1 cellular context compared by ENCODE assay signal in the genomic region with DNA sequence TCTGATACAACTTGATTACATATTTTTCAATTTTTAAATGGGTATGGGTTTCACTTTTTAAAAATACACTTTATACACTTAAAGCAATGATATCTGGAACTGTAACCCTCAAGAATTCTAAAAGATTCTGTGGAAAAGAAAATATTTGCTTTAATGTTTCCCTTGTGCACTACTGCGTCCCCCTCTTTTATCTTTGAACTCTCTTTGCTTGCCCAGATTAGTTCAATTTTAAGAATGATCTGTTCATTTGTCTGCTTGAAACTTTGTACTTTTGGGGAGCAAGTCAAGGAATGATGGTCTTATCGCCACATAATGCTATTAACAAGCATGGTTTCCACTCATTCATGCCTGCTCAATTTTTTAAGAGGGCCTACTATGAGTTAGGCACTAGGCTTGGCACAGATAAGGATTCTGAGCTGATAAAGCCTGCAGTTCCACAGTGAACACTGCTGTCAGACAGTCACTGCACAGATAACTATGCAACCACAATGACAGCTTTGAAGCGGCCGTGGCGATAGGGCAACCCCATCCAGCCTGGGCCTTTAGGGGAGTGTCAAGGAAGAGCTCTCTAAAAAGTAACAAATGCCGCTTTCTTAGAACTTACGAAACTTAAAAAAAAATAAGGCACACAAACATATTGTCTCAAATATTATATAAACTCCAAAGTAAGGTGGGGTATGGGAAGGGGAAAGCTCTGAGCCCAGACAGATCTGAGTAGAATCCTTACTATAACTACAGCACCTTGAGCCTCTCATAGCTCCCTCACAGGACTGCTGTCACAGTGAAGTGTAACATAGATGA.
TF ChIP-seq lines count a peak whose summit lies in the region.

No MANE protein-coding gene starts in this region.

TF ChIP-seq in K562, 482 proteins besides CTCF, POLR2A, EP300 and RAD21 (continued from another document and continues in another):
- TF ChIP-seq, protein P1, sequence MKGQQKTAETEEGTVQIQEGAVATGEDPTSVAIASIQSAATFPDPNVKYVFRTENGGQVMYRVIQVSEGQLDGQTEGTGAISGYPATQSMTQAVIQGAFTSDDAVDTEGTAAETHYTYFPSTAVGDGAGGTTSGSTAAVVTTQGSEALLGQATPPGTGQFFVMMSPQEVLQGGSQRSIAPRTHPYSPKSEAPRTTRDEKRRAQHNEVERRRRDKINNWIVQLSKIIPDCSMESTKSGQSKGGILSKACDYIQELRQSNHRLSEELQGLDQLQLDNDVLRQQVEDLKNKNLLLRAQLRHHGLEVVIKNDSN (CRISPR knock-in tag; IDR thresholded peaks at IDR 0.05), result no peak
- TF ChIP-seq SNRNP70 (optimal IDR thresholded peaks at IDR 0.05; ENCODE audit: low read depth, low read length), result no peak
- peak; percentile 70; the same call in 1 of the 2 replicates for TF ChIP-seq ZNF589 (CRISPR knock-in tag; IDR thresholded peaks at IDR 0.05; ENCODE audit: low read depth)
- TF ChIP-seq NELFE (IDR thresholded peaks at IDR 0.05; ENCODE audit: insufficient read depth, insufficient read length), result no peak
- peak; percentile 71; the same call in 1 of the 2 replicates for TF ChIP-seq STAT5A (IDR thresholded peaks at IDR 0.05; ENCODE audit: borderline replicate concordance, low read length)
- TF ChIP-seq TFAM (CRISPR knock-in tag; conservative IDR thresholded peaks at IDR 0.05), result no peak
- TF ChIP-seq KAT2B (IDR thresholded peaks at IDR 0.05; ENCODE audit: low read depth, low read length), result no peak
- no peak for TF ChIP-seq FOXK2 (conservative IDR thresholded peaks at IDR 0.05 in 1 of 2, IDR thresholded peaks at IDR 0.05 in 1 of 2; ENCODE audit: low read depth in 2 of 2)
- no peak for TF ChIP-seq PHTF2 (CRISPR knock-in tag; IDR thresholded peaks at IDR 0.05)
- TF ChIP-seq PRMT5 (CRISPR knock-in tag; IDR thresholded peaks at IDR 0.05), result no peak
- no peak for TF ChIP-seq ZSCAN32 (CRISPR knock-in tag; IDR thresholded peaks at IDR 0.05)
- TF ChIP-seq, protein P2, sequence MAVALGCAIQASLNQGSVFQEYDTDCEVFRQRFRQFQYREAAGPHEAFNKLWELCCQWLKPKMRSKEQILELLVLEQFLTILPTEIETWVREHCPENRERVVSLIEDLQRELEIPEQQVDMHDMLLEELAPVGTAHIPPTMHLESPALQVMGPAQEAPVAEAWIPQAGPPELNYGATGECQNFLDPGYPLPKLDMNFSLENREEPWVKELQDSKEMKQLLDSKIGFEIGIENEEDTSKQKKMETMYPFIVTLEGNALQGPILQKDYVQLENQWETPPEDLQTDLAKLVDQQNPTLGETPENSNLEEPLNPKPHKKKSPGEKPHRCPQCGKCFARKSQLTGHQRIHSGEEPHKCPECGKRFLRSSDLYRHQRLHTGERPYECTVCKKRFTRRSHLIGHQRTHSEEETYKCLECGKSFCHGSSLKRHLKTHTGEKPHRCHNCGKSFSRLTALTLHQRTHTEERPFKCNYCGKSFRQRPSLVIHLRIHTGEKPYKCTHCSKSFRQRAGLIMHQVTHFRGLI (CRISPR knock-in tag; IDR thresholded peaks at IDR 0.05), result no peak
- TF ChIP-seq CHD4 (IDR thresholded peaks at IDR 0.05; ENCODE audit: insufficient read depth, insufficient replicate concordance, low read depth, low read length, poor library complexity, severe bottlenecking), result peak; percentile 58
- TF ChIP-seq KDM4B (IDR thresholded peaks at IDR 0.05; ENCODE audit: borderline replicate concordance in 2 of 2, low read depth in 1 of 2), result no peak
- TF ChIP-seq NCOA4 (IDR thresholded peaks at IDR 0.05; ENCODE audit: partially characterized antibody), result no peak
- TF ChIP-seq, protein P3, sequence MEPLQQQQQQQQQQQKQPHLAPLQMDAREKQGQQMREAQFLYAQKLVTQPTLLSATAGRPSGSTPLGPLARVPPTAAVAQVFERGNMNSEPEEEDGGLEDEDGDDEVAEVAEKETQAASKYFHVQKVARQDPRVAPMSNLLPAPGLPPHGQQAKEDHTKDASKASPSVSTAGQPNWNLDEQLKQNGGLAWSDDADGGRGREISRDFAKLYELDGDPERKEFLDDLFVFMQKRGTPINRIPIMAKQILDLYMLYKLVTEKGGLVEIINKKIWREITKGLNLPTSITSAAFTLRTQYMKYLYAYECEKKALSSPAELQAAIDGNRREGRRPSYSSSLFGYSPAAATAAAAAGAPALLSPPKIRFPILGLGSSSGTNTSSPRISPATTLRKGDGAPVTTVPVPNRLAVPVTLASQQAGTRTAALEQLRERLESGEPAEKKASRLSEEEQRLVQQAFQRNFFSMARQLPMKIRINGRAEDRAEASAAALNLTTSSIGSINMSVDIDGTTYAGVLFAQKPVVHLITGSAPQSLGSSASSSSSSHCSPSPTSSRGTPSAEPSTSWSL (CRISPR knock-in tag; IDR thresholded peaks at IDR 0.05; ENCODE audit: borderline replicate concordance), result no peak
- no peak for TF ChIP-seq KDM2B (CRISPR knock-in tag; IDR thresholded peaks at IDR 0.05)
- peak; percentile 89 for TF ChIP-seq CBFA2T2 (conservative IDR thresholded peaks at IDR 0.05)
- peak; percentile 56; the same call in 1 of the 2 replicates for TF ChIP-seq RUNX1 (IDR thresholded peaks at IDR 0.05; ENCODE audit: low read depth)
- TF ChIP-seq POLR3A (IDR thresholded peaks at IDR 0.05; ENCODE audit: borderline replicate concordance, extremely low read depth, insufficient read depth, insufficient read length), result no peak
- TF ChIP-seq ZBTB1 (CRISPR knock-in tag; IDR thresholded peaks at IDR 0.05; ENCODE audit: borderline replicate concordance, low read depth), result no peak
- TF ChIP-seq LARP7 (IDR thresholded peaks at IDR 0.05), result no peak
- TF ChIP-seq HIVEP1 (CRISPR knock-in tag; IDR thresholded peaks at IDR 0.05), result no peak
- TF ChIP-seq, protein P4, sequence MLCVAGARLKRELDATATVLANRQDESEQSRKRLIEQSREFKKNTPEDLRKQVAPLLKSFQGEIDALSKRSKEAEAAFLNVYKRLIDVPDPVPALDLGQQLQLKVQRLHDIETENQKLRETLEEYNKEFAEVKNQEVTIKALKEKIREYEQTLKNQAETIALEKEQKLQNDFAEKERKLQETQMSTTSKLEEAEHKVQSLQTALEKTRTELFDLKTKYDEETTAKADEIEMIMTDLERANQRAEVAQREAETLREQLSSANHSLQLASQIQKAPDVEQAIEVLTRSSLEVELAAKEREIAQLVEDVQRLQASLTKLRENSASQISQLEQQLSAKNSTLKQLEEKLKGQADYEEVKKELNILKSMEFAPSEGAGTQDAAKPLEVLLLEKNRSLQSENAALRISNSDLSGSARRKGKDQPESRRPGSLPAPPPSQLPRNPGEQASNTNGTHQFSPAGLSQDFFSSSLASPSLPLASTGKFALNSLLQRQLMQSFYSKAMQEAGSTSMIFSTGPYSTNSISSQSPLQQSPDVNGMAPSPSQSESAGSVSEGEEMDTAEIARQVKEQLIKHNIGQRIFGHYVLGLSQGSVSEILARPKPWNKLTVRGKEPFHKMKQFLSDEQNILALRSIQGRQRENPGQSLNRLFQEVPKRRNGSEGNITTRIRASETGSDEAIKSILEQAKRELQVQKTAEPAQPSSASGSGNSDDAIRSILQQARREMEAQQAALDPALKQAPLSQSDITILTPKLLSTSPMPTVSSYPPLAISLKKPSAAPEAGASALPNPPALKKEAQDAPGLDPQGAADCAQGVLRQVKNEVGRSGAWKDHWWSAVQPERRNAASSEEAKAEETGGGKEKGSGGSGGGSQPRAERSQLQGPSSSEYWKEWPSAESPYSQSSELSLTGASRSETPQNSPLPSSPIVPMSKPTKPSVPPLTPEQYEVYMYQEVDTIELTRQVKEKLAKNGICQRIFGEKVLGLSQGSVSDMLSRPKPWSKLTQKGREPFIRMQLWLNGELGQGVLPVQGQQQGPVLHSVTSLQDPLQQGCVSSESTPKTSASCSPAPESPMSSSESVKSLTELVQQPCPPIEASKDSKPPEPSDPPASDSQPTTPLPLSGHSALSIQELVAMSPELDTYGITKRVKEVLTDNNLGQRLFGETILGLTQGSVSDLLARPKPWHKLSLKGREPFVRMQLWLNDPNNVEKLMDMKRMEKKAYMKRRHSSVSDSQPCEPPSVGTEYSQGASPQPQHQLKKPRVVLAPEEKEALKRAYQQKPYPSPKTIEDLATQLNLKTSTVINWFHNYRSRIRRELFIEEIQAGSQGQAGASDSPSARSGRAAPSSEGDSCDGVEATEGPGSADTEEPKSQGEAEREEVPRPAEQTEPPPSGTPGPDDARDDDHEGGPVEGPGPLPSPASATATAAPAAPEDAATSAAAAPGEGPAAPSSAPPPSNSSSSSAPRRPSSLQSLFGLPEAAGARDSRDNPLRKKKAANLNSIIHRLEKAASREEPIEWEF (CRISPR knock-in tag; IDR thresholded peaks at IDR 0.05), result no peak
- no peak for TF ChIP-seq ZNF436 (CRISPR knock-in tag; IDR thresholded peaks at IDR 0.05)
- TF ChIP-seq PTBP1 (IDR thresholded peaks at IDR 0.05; ENCODE audit: low read depth, low read length), result no peak
- no peak for TF ChIP-seq FOXA1 (IDR thresholded peaks at IDR 0.05; ENCODE audit: borderline replicate concordance)
- no peak for TF ChIP-seq ELF1 (tag; IDR thresholded peaks at IDR 0.05)
- TF ChIP-seq, protein P5, sequence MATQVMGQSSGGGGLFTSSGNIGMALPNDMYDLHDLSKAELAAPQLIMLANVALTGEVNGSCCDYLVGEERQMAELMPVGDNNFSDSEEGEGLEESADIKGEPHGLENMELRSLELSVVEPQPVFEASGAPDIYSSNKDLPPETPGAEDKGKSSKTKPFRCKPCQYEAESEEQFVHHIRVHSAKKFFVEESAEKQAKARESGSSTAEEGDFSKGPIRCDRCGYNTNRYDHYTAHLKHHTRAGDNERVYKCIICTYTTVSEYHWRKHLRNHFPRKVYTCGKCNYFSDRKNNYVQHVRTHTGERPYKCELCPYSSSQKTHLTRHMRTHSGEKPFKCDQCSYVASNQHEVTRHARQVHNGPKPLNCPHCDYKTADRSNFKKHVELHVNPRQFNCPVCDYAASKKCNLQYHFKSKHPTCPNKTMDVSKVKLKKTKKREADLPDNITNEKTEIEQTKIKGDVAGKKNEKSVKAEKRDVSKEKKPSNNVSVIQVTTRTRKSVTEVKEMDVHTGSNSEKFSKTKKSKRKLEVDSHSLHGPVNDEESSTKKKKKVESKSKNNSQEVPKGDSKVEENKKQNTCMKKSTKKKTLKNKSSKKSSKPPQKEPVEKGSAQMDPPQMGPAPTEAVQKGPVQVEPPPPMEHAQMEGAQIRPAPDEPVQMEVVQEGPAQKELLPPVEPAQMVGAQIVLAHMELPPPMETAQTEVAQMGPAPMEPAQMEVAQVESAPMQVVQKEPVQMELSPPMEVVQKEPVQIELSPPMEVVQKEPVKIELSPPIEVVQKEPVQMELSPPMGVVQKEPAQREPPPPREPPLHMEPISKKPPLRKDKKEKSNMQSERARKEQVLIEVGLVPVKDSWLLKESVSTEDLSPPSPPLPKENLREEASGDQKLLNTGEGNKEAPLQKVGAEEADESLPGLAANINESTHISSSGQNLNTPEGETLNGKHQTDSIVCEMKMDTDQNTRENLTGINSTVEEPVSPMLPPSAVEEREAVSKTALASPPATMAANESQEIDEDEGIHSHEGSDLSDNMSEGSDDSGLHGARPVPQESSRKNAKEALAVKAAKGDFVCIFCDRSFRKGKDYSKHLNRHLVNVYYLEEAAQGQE (CRISPR knock-in tag; IDR thresholded peaks at IDR 0.05; ENCODE audit: low read depth), result no peak
- TF ChIP-seq SMC3 (conservative IDR thresholded peaks at IDR 0.05; ENCODE audit: insufficient read depth, low read depth, low read length), result no peak
- TF ChIP-seq, protein P6, sequence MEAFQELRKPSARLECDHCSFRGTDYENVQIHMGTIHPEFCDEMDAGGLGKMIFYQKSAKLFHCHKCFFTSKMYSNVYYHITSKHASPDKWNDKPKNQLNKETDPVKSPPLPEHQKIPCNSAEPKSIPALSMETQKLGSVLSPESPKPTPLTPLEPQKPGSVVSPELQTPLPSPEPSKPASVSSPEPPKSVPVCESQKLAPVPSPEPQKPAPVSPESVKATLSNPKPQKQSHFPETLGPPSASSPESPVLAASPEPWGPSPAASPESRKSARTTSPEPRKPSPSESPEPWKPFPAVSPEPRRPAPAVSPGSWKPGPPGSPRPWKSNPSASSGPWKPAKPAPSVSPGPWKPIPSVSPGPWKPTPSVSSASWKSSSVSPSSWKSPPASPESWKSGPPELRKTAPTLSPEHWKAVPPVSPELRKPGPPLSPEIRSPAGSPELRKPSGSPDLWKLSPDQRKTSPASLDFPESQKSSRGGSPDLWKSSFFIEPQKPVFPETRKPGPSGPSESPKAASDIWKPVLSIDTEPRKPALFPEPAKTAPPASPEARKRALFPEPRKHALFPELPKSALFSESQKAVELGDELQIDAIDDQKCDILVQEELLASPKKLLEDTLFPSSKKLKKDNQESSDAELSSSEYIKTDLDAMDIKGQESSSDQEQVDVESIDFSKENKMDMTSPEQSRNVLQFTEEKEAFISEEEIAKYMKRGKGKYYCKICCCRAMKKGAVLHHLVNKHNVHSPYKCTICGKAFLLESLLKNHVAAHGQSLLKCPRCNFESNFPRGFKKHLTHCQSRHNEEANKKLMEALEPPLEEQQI (IDR thresholded peaks at IDR 0.05), result no peak
- TF ChIP-seq, protein P7, sequence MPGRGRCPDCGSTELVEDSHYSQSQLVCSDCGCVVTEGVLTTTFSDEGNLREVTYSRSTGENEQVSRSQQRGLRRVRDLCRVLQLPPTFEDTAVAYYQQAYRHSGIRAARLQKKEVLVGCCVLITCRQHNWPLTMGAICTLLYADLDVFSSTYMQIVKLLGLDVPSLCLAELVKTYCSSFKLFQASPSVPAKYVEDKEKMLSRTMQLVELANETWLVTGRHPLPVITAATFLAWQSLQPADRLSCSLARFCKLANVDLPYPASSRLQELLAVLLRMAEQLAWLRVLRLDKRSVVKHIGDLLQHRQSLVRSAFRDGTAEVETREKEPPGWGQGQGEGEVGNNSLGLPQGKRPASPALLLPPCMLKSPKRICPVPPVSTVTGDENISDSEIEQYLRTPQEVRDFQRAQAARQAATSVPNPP (IDR thresholded peaks at IDR 0.05; ENCODE audit: borderline replicate concordance, insufficient read depth, insufficient read length), result no peak
- TF ChIP-seq ZNF408 (CRISPR knock-in tag; IDR thresholded peaks at IDR 0.05; ENCODE audit: low read depth), result no peak
- no peak for TF ChIP-seq RB1 (IDR thresholded peaks at IDR 0.05; ENCODE audit: low read depth)
- TF ChIP-seq, protein P8, sequence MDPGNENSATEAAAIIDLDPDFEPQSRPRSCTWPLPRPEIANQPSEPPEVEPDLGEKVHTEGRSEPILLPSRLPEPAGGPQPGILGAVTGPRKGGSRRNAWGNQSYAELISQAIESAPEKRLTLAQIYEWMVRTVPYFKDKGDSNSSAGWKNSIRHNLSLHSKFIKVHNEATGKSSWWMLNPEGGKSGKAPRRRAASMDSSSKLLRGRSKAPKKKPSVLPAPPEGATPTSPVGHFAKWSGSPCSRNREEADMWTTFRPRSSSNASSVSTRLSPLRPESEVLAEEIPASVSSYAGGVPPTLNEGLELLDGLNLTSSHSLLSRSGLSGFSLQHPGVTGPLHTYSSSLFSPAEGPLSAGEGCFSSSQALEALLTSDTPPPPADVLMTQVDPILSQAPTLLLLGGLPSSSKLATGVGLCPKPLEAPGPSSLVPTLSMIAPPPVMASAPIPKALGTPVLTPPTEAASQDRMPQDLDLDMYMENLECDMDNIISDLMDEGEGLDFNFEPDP (CRISPR knock-in tag; IDR thresholded peaks at IDR 0.05), result no peak
- no peak for TF ChIP-seq ZNF316 (IDR thresholded peaks at IDR 0.05)
- TF ChIP-seq ZNF232 (CRISPR knock-in tag; IDR thresholded peaks at IDR 0.05), result no peak
- TF ChIP-seq SMAD3 (CRISPR knock-in tag; conservative IDR thresholded peaks at IDR 0.05), result 0 out of 2 replicates have a peak, but pooled peaks have one; percentile 46
- TF ChIP-seq, protein P9, sequence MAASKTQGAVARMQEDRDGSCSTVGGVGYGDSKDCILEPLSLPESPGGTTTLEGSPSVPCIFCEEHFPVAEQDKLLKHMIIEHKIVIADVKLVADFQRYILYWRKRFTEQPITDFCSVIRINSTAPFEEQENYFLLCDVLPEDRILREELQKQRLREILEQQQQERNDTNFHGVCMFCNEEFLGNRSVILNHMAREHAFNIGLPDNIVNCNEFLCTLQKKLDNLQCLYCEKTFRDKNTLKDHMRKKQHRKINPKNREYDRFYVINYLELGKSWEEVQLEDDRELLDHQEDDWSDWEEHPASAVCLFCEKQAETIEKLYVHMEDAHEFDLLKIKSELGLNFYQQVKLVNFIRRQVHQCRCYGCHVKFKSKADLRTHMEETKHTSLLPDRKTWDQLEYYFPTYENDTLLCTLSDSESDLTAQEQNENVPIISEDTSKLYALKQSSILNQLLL (CRISPR knock-in tag; IDR thresholded peaks at IDR 0.05; ENCODE audit: borderline replicate concordance), result no peak
